In genomic region chr3:111739241-111739952, GRCh38 we compare ENCODE assay signal across 8 cellular contexts.
DNase-seq lines count a peak whose midpoint lies in the region; ATAC-seq lines count a peak whose summit lies in the region.

No MANE protein-coding gene starts in this region.

- H3K27ac ChIP-seq in skin epidermis: peak overlapping the region in 13 of 21 experiments; percentile 1 to 68 (median 42)

- intact Hi-C loops in Right ventricle myocardium superior (cut with DNase I): loop anchor here (5.0 kb wide), 1 partner anchor 123 kb away; no protein-coding TSS in a partner anchor

- DNase-seq in H4 (ENCODE audit: low spot score) (peak; percentile 93), SW480 (ENCODE audit: low spot score) (peak; percentile 83), Right ventricle myocardium superior (peak; percentile 53), GOT3 (lab: John Stamatoyannopoulos, UW) (no peak), NCI-H2227 (lab: John Stamatoyannopoulos, UW; ENCODE audit: unreplicated experiment) (no peak)
- no peak for DNase-seq in activated CD4-positive, alpha-beta T cell treated with anti-CD3 and anti-CD28 coated beads for 48 hours

- ATAC-seq in Right ventricle myocardium superior (ENCODE audit: poor library complexity): peak; percentile 69
- ATAC-seq in HG03097 (IDR thresholded peaks at IDR 0.05; ENCODE audit: low FRiP score, unreplicated experiment): no peak

- no peak overlapping the region for H3K4me3 ChIP-seq in skin epidermis

Comparison
In these comparisons a context has a peak if more than half of its experiments do, and no peak if none do; other contexts are left out.
1. DNase-seq: peak in H4 (single experiment), SW480 (single experiment) and Right ventricle myocardium superior (single experiment); none in activated CD4-positive, alpha-beta T cell treated with anti-CD3 and anti-CD28 coated beads for 48 hours (single experiment), GOT3 (single experiment) and NCI-H2227 (single experiment).